In genomic region chr17:7438050-7438614, GRCh38 we compare ENCODE assay signal across 9 cellular contexts. TPM values are rescaled to one million over a fixed set of nuclear protein-coding genes. Genes with fewer than 3 reads are reported as not detected.
DNase-seq lines count a peak whose midpoint lies in the region; TF ChIP-seq lines count a peak whose summit lies in the region.
"Had no signal": no experiment of that assay in that cellular context is flagged by ENCODE, and none has a peak within 500 bp of the region (broad histone marks: within the 10 kb centered on the region; RNA-seq: fewer than 3 reads in every experiment).

No MANE protein-coding gene starts in this region.

- TF ChIP-seq CTCF in H9 (conservative IDR thresholded peaks at IDR 0.05): no peak

- H2BK12ac ChIP-seq in H9 (ENCODE audit: insufficient read length, low read depth, low read length): no peak overlapping the region

- H3K23ac ChIP-seq in H9 (ENCODE audit: insufficient read length, low read depth, low read length) (no peak overlapping the region), mesendoderm (ENCODE audit: low read length) (peak overlapping the region; percentile 91)

- peak overlapping the region; percentile 91 to 93 for H3K4me3 Mint-ChIP-seq in H9

- peak overlapping the region; percentile 60 for H3K4me2 ChIP-seq in H9 (ENCODE audit: insufficient read depth, insufficient read length, low read length)
- H3K4me2 ChIP-seq in mesendoderm (ENCODE audit: low read length): peak overlapping the region; percentile 88
- H3K4me2 ChIP-seq: KMS-11 had no signal

- peak overlapping the region; percentile 1; the same call in 1 of the 2 replicates for H3K14ac ChIP-seq in H9 (ENCODE audit: insufficient read depth, low read length)

- H3T11ph ChIP-seq in H9 (ENCODE audit: low read length): no peak overlapping the region

- no CpG with 5 or more reads among the region's 43 CpGs for WGBS in H9 (ENCODE audit: extremely low coverage, insufficient read length, low lambda C conversion rate)
- WGBS in mesendoderm (ENCODE audit: extremely low coverage, insufficient coverage, low lambda C conversion rate): no CpG with 5 or more reads among the region's 43 CpGs

- H2BK5ac ChIP-seq in H9 (ENCODE audit: insufficient read length, low read length) (no peak overlapping the region), mesendoderm (ENCODE audit: low read length) (no peak overlapping the region)

- no peaks in the 10 kb centered on the region for H3K36me3 ChIP-seq in mesendoderm (ENCODE audit: control insufficient read depth, insufficient read depth, low read length)

- no peaks in the 10 kb centered on the region for H3K79me1 ChIP-seq in H9 (ENCODE audit: insufficient read depth, low read depth, low read length, poor library complexity, severe bottlenecking)
- no peaks in the 10 kb centered on the region for H3K79me1 ChIP-seq in mesendoderm (ENCODE audit: low read length)

- H3K27me3 Mint-ChIP-seq in H9 (ENCODE audit: low read depth): peaks cover 30% of the 10 kb centered on the region

- no peak overlapping the region for H4K91ac ChIP-seq in H9 (ENCODE audit: insufficient read length, low read depth, low read length)

- H3K4me1 Mint-ChIP-seq in H9: peaks cover 32 to 37% of the 10 kb centered on the region in 2 experiments

- H4K5ac ChIP-seq in H9 (ENCODE audit: insufficient read length, low read depth, low read length) (no peak overlapping the region), mesendoderm (ENCODE audit: low read length) (no peak overlapping the region)

- peaks cover 7% of the 10 kb centered on the region for H3K27me3 ChIP-seq in H9 (ENCODE audit: insufficient read depth, low read length)
- peaks cover 9% of the 10 kb centered on the region for H3K27me3 ChIP-seq in mesendoderm (ENCODE audit: insufficient read depth, low read length, poor library complexity)

- H3K27ac Mint-ChIP-seq in H9: peak overlapping the region; percentile 75 to 96 (median 94)

- H3K18ac ChIP-seq in H9 (ENCODE audit: insufficient read length, low read depth, low read length): no peak overlapping the region
- no peak overlapping the region for H3K18ac ChIP-seq in mesendoderm (ENCODE audit: low read length)

- no peak overlapping the region for H2BK20ac ChIP-seq in H9 (ENCODE audit: low read depth, low read length, poor library complexity, severe bottlenecking)

- H3K23me2 ChIP-seq in H9 (ENCODE audit: insufficient read length, low read depth, low read length, poor library complexity, severe bottlenecking): peaks cover 33% of the 10 kb centered on the region

- no peak overlapping the region for H2AFZ ChIP-seq in H9 (ENCODE audit: low read length)

- H3K4ac ChIP-seq in H9 (ENCODE audit: low read depth, low read length): no peak overlapping the region
- H3K4ac ChIP-seq in mesendoderm (ENCODE audit: low read depth, low read length): no peak overlapping the region

- H4K8ac ChIP-seq in H9 (replicated peaks; ENCODE audit: insufficient read length, low read depth, low read length) (no peak overlapping the region), mesendoderm (ENCODE audit: low read depth, low read length) (no peak overlapping the region)

- peak overlapping the region; percentile 39 for H3K4me3 ChIP-seq in mesendoderm (ENCODE audit: low read length)

- DNase-seq in H9: peak; percentile 90
- peak; percentile 18 to 37 for DNase-seq in activated CD4-positive, alpha-beta T cell treated with anti-CD3 and anti-CD28 coated beads, Interleukin-2, amount 50 U/mL, for 24 hours (ENCODE audit: low read depth in 1 of 2, low spot score in 1 of 2)
- DNase-seq in effector CD4-positive, alpha-beta T cell: peak; percentile 27
- peak; percentile 59 for DNase-seq in mesendoderm
- DNase-seq in stimulated activated CD8-positive, alpha-beta memory T cell treated with anti-CD3 and anti-CD28 coated beads, Interleukin-4, amount 100 ng/mL, for 24 hours (ENCODE audit: low read depth): peak; percentile 56
- DNase-seq in D341Med (ENCODE audit: low spot score): no peak
- no peak for DNase-seq in putamen (ENCODE audit: low spot score)
- no peak for DNase-seq in NK-92 (lab: John Stamatoyannopoulos, UW; ENCODE audit: unreplicated experiment)

- H3K27ac ChIP-seq in H9 (ENCODE audit: insufficient read length, low read depth, low read length) (no peak overlapping the region), mesendoderm (ENCODE audit: low read depth, low read length) (no peak overlapping the region)
- H3K27ac ChIP-seq: KMS-11 had no signal

- H3K9me3 Mint-ChIP-seq in H9: no peaks in the 10 kb centered on the region

- no peak overlapping the region for H2AK5ac ChIP-seq in H9 (ENCODE audit: insufficient read length, low read length)
- no peak overlapping the region for H2AK5ac ChIP-seq in mesendoderm (ENCODE audit: low read length)

- H3K36me3 Mint-ChIP-seq in H9 (ENCODE audit: insufficient read depth in 1 of 3, low read depth in 3 of 3): peaks cover 0 to 8% (median 2%) of the 10 kb centered on the region in 3 experiments; a peak in 2 of 7 replicates

- H2BK120ac ChIP-seq in H9 (ENCODE audit: low read depth, low read length, poor library complexity, severe bottlenecking) (no peak overlapping the region), mesendoderm (ENCODE audit: low read depth, low read length) (no peak overlapping the region)

- H3K56ac ChIP-seq in H9 (ENCODE audit: insufficient read length, low read depth, low read length) (no peak overlapping the region), mesendoderm (ENCODE audit: low read length) (peak overlapping the region; percentile 90)

- no peaks in the 10 kb centered on the region for H3K9me3 ChIP-seq in H9 (ENCODE audit: control insufficient read depth, low read depth, low read length)

- H2BK15ac ChIP-seq in H9 (ENCODE audit: low read depth, low read length): no peak overlapping the region; the same call in 1 of the 2 replicates
- H2BK15ac ChIP-seq in mesendoderm (replicated peaks; ENCODE audit: low read depth): no peak overlapping the region

- H3K9ac ChIP-seq in H9 (ENCODE audit: extremely low read depth, insufficient read length, low read length): no peak overlapping the region
- H3K9ac ChIP-seq in mesendoderm (ENCODE audit: low read length): peak overlapping the region; percentile 81
- H3K9ac ChIP-seq: KMS-11 had no signal

- no peaks in the 10 kb centered on the region for H4K20me1 ChIP-seq in H9 (ENCODE audit: control insufficient read depth, insufficient read depth, insufficient read length)

- H3K4me1 ChIP-seq in H9 (ENCODE audit: insufficient read depth, low read length) (no peaks in the 10 kb centered on the region; the same call in 1 of the 2 replicates), mesendoderm (ENCODE audit: control insufficient read depth, low read depth, low read length) (peaks cover 5% of the 10 kb centered on the region)

- H3K79me2 ChIP-seq in H9 (ENCODE audit: insufficient read depth, low read length) (no peaks in the 10 kb centered on the region), mesendoderm (ENCODE audit: control insufficient read depth, insufficient read depth, low read length) (no peaks in the 10 kb centered on the region)

RNA-seq across cellular contexts. Expression of gene FGF11, which starts 1.2 kb away (rescaled TPM):
- 14.1 and 15.2 TPM in 2 replicates for total RNA-seq in H9 (2021)
- 3.8 TPM for polyA plus RNA-seq in mesendoderm (2013, experiment 1 of 2)
- polyA plus RNA-seq in mesendoderm (2013, experiment 2 of 2): 3.7 TPM

RNA-seq across cellular contexts. Expression of gene TMEM102, which starts 2.9 kb away (rescaled TPM):
- total RNA-seq in H9 (2021): 8.3 and 8.6 TPM in 2 replicates
- 2.9 TPM for polyA plus RNA-seq in mesendoderm (2013, experiment 1 of 2)
- polyA plus RNA-seq in mesendoderm (2013, experiment 2 of 2): 2.9 TPM

RNA-seq across cellular contexts. Expression of gene CHRNB1, which starts 6.7 kb away (rescaled TPM):
- 12.7 and 13.2 TPM in 2 replicates for total RNA-seq in H9 (2021)
- polyA plus RNA-seq in mesendoderm (2013, experiment 1 of 2): 7.0 TPM
- polyA plus RNA-seq in mesendoderm (2013, experiment 2 of 2): 7.2 TPM

RNA-seq across cellular contexts. Expression of gene SPEM3, which starts 9.5 kb away (rescaled TPM):
- total RNA-seq in H9 (2021): not detected in 2 replicates
- not detected for polyA plus RNA-seq in mesendoderm (2013, experiment 1 of 2)
- not detected for polyA plus RNA-seq in mesendoderm (2013, experiment 2 of 2)

RNA-seq across cellular contexts. Expression of gene SPEM2, which starts 12.7 kb away (rescaled TPM):
- total RNA-seq in H9 (2021): not detected in 2 replicates
- polyA plus RNA-seq in mesendoderm (2013, experiment 1 of 2): 0.03 TPM
- polyA plus RNA-seq in mesendoderm (2013, experiment 2 of 2): not detected

Comparison
In these comparisons a context has a peak if more than half of its experiments do, and no peak if none do; other contexts are left out.
1. DNase-seq: peak in H9 (single experiment), activated CD4-positive, alpha-beta T cell treated with anti-CD3 and anti-CD28 coated beads, Interleukin-2, amount 50 U/mL, for 24 hours (2 of 2), effector CD4-positive, alpha-beta T cell (single experiment), mesendoderm (single experiment) and stimulated activated CD8-positive, alpha-beta memory T cell treated with anti-CD3 and anti-CD28 coated beads, Interleukin-4, amount 100 ng/mL, for 24 hours (single experiment); none in D341Med (single experiment), putamen (single experiment) and NK-92 (single experiment).